In the genomic region with DNA sequence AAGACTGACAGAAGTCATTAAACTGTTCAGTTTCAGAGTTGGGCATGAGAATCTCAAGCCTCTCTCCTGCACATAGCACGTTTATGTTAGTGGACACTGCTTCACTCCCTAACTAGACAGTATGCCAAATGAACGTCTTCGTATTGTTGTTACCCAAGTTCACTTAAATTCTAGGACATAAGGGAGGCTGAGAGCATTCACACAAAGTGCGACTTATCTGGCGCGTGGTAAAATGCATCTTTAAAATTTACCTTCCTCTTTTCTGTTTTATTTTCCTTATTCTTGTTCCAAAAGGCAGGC, we compare ENCODE assay signal across 19 cellular contexts.
DNase-seq lines count a peak whose midpoint lies in the region; ATAC-seq, FAIRE-seq and TF ChIP-seq lines count a peak whose summit lies in the region.
"Had no signal": no experiment of that assay in that cellular context is flagged by ENCODE, and none has a peak within 500 bp of the region (broad histone marks: within the 10 kb centered on the region; RNA-seq: fewer than 3 reads in every experiment).

No MANE protein-coding gene starts in this region.

- H3K4me1 Mint-ChIP-seq in nephron progenitor cell: peaks cover 6% of the 10 kb centered on the region
- H3K4me1 Mint-ChIP-seq in activated CD8-positive, alpha-beta T cell treated with anti-CD3 and anti-CD28 coated beads for 36 hours (ENCODE audit: low read depth): no peaks in the 10 kb centered on the region
- H3K4me1 Mint-ChIP-seq: neural crest cell; stimulated activated naive B cell treated with anti-CD40 and anti-IgM and Interleukin-4, amounts not matched to agents 10 μg/mL and 1 μg/mL and 100 μg/mL, for 72 hours; T-helper 17 cell had no signal

- DNase-seq in heart left ventricle (no peak), nephron progenitor cell (no peak), tibial artery (no peak), mesenteric fat pad (ENCODE audit: low spot score) (no peak)
- DNase-seq in activated CD8-positive, alpha-beta T cell treated with anti-CD3 and anti-CD28 coated beads for 36 hours: no peak
- DNase-seq in activated CD4-positive, alpha-beta T cell treated with anti-CD3 and anti-CD28 coated beads for 48 hours: no peak
- DNase-seq: activated CD8-positive, alpha-beta T cell treated with anti-CD3 and anti-CD28 coated beads, Interleukin-2, amount 10 ng/mL, durations not matched to agents 7 days and 5 days; activated naive CD4-positive, alpha-beta T cell treated with anti-CD3 and anti-CD28 coated beads for 36 hours; activated T-cell treated with anti-CD3 and anti-CD28 coated beads, Interleukin-2, amount 50 U/mL, for 4 hours; DND-41; NCI-H1436 treated with DMSO at 0.1 percent for 48 hours; NCI-H526; SHP77 treated with DMSO at 0.1 percent for 48 hours; stimulated activated naive B cell treated with anti-CD40 and anti-IgM and Interleukin-4, amounts not matched to agents 10 μg/mL and 1 μg/mL and 100 μg/mL, for 72 hours; T-helper 17 cell; upper lobe of right lung had no signal

- no peak for TF ChIP-seq POLR2A in heart left ventricle (IDR thresholded peaks at IDR 0.05)

- FAIRE-seq in TTC549 (lab: Jason Lieb, UNC): peak; percentile 49

- CTCF ChIA-PET in activated CD8-positive, alpha-beta T cell treated with anti-CD3 and anti-CD28 coated beads for 36 hours (lab: Charles Lee): no interaction called here

- H3K27me3 ChIP-seq in heart left ventricle (no peaks in the 10 kb centered on the region), tibial artery (no peaks in the 10 kb centered on the region)
- H3K27me3 ChIP-seq: upper lobe of right lung had no signal

- intact Hi-C loops in heart left ventricle (cut with DNase I) (loop anchor here in 2 of 10 donors (2.0 kb wide), 1 partner anchor 23 kb away; no protein-coding TSS in a partner anchor), tibial artery (cut with DNase I; ENCODE audit: low total_unique reads) (no loop called here)
- intact Hi-C loops in activated CD8-positive, alpha-beta T cell treated with anti-CD3 and anti-CD28 coated beads for 36 hours (cut with micrococcal nuclease): no loop called here

- no peaks in the 10 kb centered on the region for H3K27me3 Mint-ChIP-seq in nephron progenitor cell (ENCODE audit: low read depth, poor library complexity)
- H3K27me3 Mint-ChIP-seq in activated CD8-positive, alpha-beta T cell treated with anti-CD3 and anti-CD28 coated beads for 36 hours: peaks cover 3% of the 10 kb centered on the region

- H3K9me3 Mint-ChIP-seq in nephron progenitor cell: no peaks in the 10 kb centered on the region
- no peaks in the 10 kb centered on the region for H3K9me3 Mint-ChIP-seq in activated CD8-positive, alpha-beta T cell treated with anti-CD3 and anti-CD28 coated beads for 36 hours
- H3K9me3 Mint-ChIP-seq: activated naive CD4-positive, alpha-beta T cell treated with anti-CD3 and anti-CD28 coated beads for 36 hours; activated T-cell treated with anti-CD3 and anti-CD28 coated beads, Interleukin-2, amount 50 U/mL, for 4 hours; neural crest cell; stimulated activated naive B cell treated with anti-CD40 and anti-IgM and Interleukin-4, amounts not matched to agents 10 μg/mL and 1 μg/mL and 100 μg/mL, for 72 hours had no signal

- ATAC-seq in heart left ventricle: peak in 3 of 4 donors; percentile 21 to 33 (median 30)
- ATAC-seq in activated CD8-positive, alpha-beta T cell treated with anti-CD3 and anti-CD28 coated beads for 36 hours: no peak
- ATAC-seq: activated CD8-positive, alpha-beta T cell treated with anti-CD3 and anti-CD28 coated beads, Interleukin-2, amount 10 ng/mL, durations not matched to agents 7 days and 5 days; activated T-cell treated with anti-CD3 and anti-CD28 coated beads, Interleukin-2, amount 50 U/mL, for 4 hours; stimulated activated naive B cell treated with anti-CD40 and anti-IgM and Interleukin-4, amounts not matched to agents 10 μg/mL and 1 μg/mL and 100 μg/mL, for 72 hours; T-helper 17 cell; upper lobe of right lung had no signal

- 40 to 55% (median 52%) methylated on average over 6 of the region's 6 CpGs for WGBS in heart left ventricle, 4 donors

- POLR2A ChIA-PET in activated CD8-positive, alpha-beta T cell treated with anti-CD3 and anti-CD28 coated beads for 36 hours (lab: Charles Lee): no interaction called here

- TF ChIP-seq CTCF in heart left ventricle (IDR thresholded peaks at IDR 0.05) (no peak), nephron progenitor cell (IDR thresholded peaks at IDR 0.05) (no peak), tibial artery (IDR thresholded peaks at IDR 0.05) (no peak)
- no peak for TF ChIP-seq CTCF in activated CD8-positive, alpha-beta T cell treated with anti-CD3 and anti-CD28 coated beads for 36 hours (IDR thresholded peaks at IDR 0.05)

- H3K27ac Mint-ChIP-seq in nephron progenitor cell: peak overlapping the region; percentile 70
- no peak overlapping the region for H3K27ac Mint-ChIP-seq in activated CD8-positive, alpha-beta T cell treated with anti-CD3 and anti-CD28 coated beads for 36 hours
- H3K27ac Mint-ChIP-seq: activated CD8-positive, alpha-beta T cell treated with anti-CD3 and anti-CD28 coated beads, Interleukin-2, amount 10 ng/mL, durations not matched to agents 7 days and 5 days; activated naive CD4-positive, alpha-beta T cell treated with anti-CD3 and anti-CD28 coated beads for 36 hours; stimulated activated naive B cell treated with anti-CD40 and anti-IgM and Interleukin-4, amounts not matched to agents 10 μg/mL and 1 μg/mL and 100 μg/mL, for 72 hours; T-helper 17 cell had no signal

- no peaks in the 10 kb centered on the region for H3K36me3 ChIP-seq in heart left ventricle
- no peaks in the 10 kb centered on the region for H3K36me3 ChIP-seq in tibial artery
- H3K36me3 ChIP-seq: prostate gland, upper lobe of right lung had no signal

- no peaks in the 10 kb centered on the region for H3K36me3 Mint-ChIP-seq in nephron progenitor cell (ENCODE audit: low read depth)
- H3K36me3 Mint-ChIP-seq in activated CD8-positive, alpha-beta T cell treated with anti-CD3 and anti-CD28 coated beads for 36 hours (ENCODE audit: low read depth): no peaks in the 10 kb centered on the region
- H3K36me3 Mint-ChIP-seq: stimulated activated naive B cell treated with anti-CD40 and anti-IgM and Interleukin-4, amounts not matched to agents 10 μg/mL and 1 μg/mL and 100 μg/mL, for 72 hours had no signal

- H3K4me3 Mint-ChIP-seq in nephron progenitor cell: no peak overlapping the region
- H3K4me3 Mint-ChIP-seq in activated CD8-positive, alpha-beta T cell treated with anti-CD3 and anti-CD28 coated beads for 36 hours: no peak overlapping the region
- H3K4me3 Mint-ChIP-seq: activated CD8-positive, alpha-beta T cell treated with anti-CD3 and anti-CD28 coated beads, Interleukin-2, amount 10 ng/mL, durations not matched to agents 7 days and 5 days; activated naive CD4-positive, alpha-beta T cell treated with anti-CD3 and anti-CD28 coated beads for 36 hours; activated T-cell treated with anti-CD3 and anti-CD28 coated beads, Interleukin-2, amount 50 U/mL, for 4 hours; neural crest cell; stimulated activated naive B cell treated with anti-CD40 and anti-IgM and Interleukin-4, amounts not matched to agents 10 μg/mL and 1 μg/mL and 100 μg/mL, for 72 hours; T-helper 17 cell had no signal

- H3K4me1 ChIP-seq in heart left ventricle (peaks cover 0 to 41% (median 24%) of the 10 kb centered on the region in 12 donors), tibial artery (peaks cover 0 to 90% (median 13%) of the 10 kb centered on the region in 4 donors)
- H3K4me1 ChIP-seq: prostate gland, upper lobe of right lung had no signal

- H3K9me3 ChIP-seq in heart left ventricle: no peaks in the 10 kb centered on the region
- no peaks in the 10 kb centered on the region for H3K9me3 ChIP-seq in tibial artery
- H3K9me3 ChIP-seq: prostate gland, upper lobe of right lung had no signal

- peak overlapping the region; percentile 21 to 64 (median 52) for H3K4me3 ChIP-seq in heart left ventricle
- peak overlapping the region; percentile 22 to 33 for H3K4me3 ChIP-seq in tibial artery
- H3K4me3 ChIP-seq: prostate gland, upper lobe of right lung had no signal

- H3K27ac ChIP-seq in heart left ventricle (peak overlapping the region; percentile 53 to 93 (median 84)), tibial artery (peak overlapping the region; percentile 59 to 68)
- H3K27ac ChIP-seq: prostate gland, upper lobe of right lung had no signal
